Comparison of ENCODE assay signal across 10 cellular contexts in genomic region chr11:121762820-121763219, GRCh38.
DNase-seq lines count a peak whose midpoint lies in the region; ATAC-seq, FAIRE-seq and TF ChIP-seq lines count a peak whose summit lies in the region.
"Had no signal": no experiment of that assay in that cellular context is flagged by ENCODE, and none has a peak within 500 bp of the region (broad histone marks: within the 10 kb centered on the region; RNA-seq: fewer than 3 reads in every experiment).

No MANE protein-coding gene starts in this region.

- 21 to 23% methylated on average over 11 of the region's 11 CpGs for WGBS in pancreas, 2 donors

- TF ChIP-seq CTCF in epithelial cell of esophagus (IDR thresholded peaks at IDR 0.05; ENCODE audit: insufficient read depth, low read depth, low read length, missing control alignments): no peak
- TF ChIP-seq CTCF in pancreas (IDR thresholded peaks at IDR 0.05): no peak
- no peak for TF ChIP-seq CTCF in endothelial cell (IDR thresholded peaks at IDR 0.05; ENCODE audit: unreplicated experiment)

- no peaks in the 10 kb centered on the region for H3K36me3 Mint-ChIP-seq in endothelial cell (ENCODE audit: low read depth, unreplicated experiment)

- no peaks in the 10 kb centered on the region for H3K27me3 ChIP-seq in pancreas

- no peak overlapping the region for H3K4me3 ChIP-seq in epithelial cell of esophagus (ENCODE audit: low read length)
- H3K4me3 ChIP-seq in pancreas: no peak overlapping the region

- DNase-seq in NCI-H345 treated with DMSO at 0.1 percent for 48 hours (lab: John Stamatoyannopoulos, UW; ENCODE audit: unreplicated experiment) (peak; percentile 66), epithelial cell of esophagus (ENCODE audit: low read depth) (peak; percentile 47), pancreas (peak in 4 of 6 donors; percentile 8 to 51 (median 40)), endothelial cell (ENCODE audit: low spot score) (no peak), GOT3 (lab: John Stamatoyannopoulos, UW) (no peak)
- DNase-seq in activated naive CD4-positive, alpha-beta T cell treated with anti-CD3 and anti-CD28 coated beads, Interleukin-2, amount 50 U/mL, for 16 hours: no peak
- DNase-seq: NCI-H774 had no signal

- H3K9me3 Mint-ChIP-seq in endothelial cell (ENCODE audit: unreplicated experiment): no peaks in the 10 kb centered on the region

- ATAC-seq in GM19397 (IDR thresholded peaks at IDR 0.05; ENCODE audit: unreplicated experiment) (peak; percentile 18), pancreas (no peak), GM19395 (IDR thresholded peaks at IDR 0.05; ENCODE audit: unreplicated experiment) (no peak)

- no peaks in the 10 kb centered on the region for H3K9me3 ChIP-seq in pancreas

- H3K4me1 Mint-ChIP-seq in endothelial cell (ENCODE audit: unreplicated experiment): no peaks in the 10 kb centered on the region

- no peaks in the 10 kb centered on the region for H3K36me3 ChIP-seq in pancreas

- H3K27ac Mint-ChIP-seq in endothelial cell (ENCODE audit: unreplicated experiment): no peak overlapping the region

- FAIRE-seq in pancreas (lab: Jason Lieb, UNC): no peak

- intact Hi-C loops in pancreas (cut with DNase I): no loop called here

- no peak overlapping the region for H3K4me3 Mint-ChIP-seq in endothelial cell (ENCODE audit: unreplicated experiment)

- H3K27me3 Mint-ChIP-seq in endothelial cell (ENCODE audit: unreplicated experiment): no peaks in the 10 kb centered on the region

- no peak overlapping the region for H3K27ac ChIP-seq in pancreas
- H3K27ac ChIP-seq: HL-60 had no signal

- no peaks in the 10 kb centered on the region for H3K4me1 ChIP-seq in pancreas

Comparison
In these comparisons a context has a peak if more than half of its experiments do, and no peak if none do; other contexts are left out.
1. DNase-seq: peak in NCI-H345 treated with DMSO at 0.1 percent for 48 hours (single experiment), epithelial cell of esophagus (single experiment) and pancreas (4 of 6); none in activated naive CD4-positive, alpha-beta T cell treated with anti-CD3 and anti-CD28 coated beads, Interleukin-2, amount 50 U/mL, for 16 hours (single experiment), endothelial cell (single experiment) and GOT3 (single experiment).